In genomic region chr12:49092086-49092815, GRCh38 we compare ENCODE assay signal across 8 cellular contexts. TPM values are rescaled to one million over a fixed set of nuclear protein-coding genes. Genes with fewer than 3 reads are reported as not detected.
A peak's percentile ranks its signal among the peaks of the same experiment; 100 is the strongest.
DNase-seq lines count a peak whose midpoint lies in the region; ATAC-seq and TF ChIP-seq lines count a peak whose summit lies in the region.

No MANE protein-coding gene starts in this region.

- TF ChIP-seq CTCF in GM12864 (IDR thresholded peaks at IDR 0.05; ENCODE audit: low read depth, low read length, missing control alignments) (peak; percentile 64), epithelial cell of proximal tubule (conservative IDR thresholded peaks at IDR 0.05; ENCODE audit: low read depth, low read length) (peak; percentile 62), neural progenitor cell (IDR thresholded peaks at IDR 0.05) (peak; percentile 51), upper lobe of left lung (IDR thresholded peaks at IDR 0.05) (peak in 1 of 6 experiments; percentile 7)

- H3K27ac ChIP-seq in neural progenitor cell (no peak overlapping the region), upper lobe of left lung (peak overlapping the region in 2 of 4 donors; percentile 46 to 68)

- no peak overlapping the region for H3K9ac ChIP-seq in neural progenitor cell

- H3K4me2 ChIP-seq in neural progenitor cell: peak overlapping the region; percentile 82

- H4K20me1 ChIP-seq in neural progenitor cell (ENCODE audit: low read depth): peaks cover 37% of the 10 kb centered on the region

- WGBS in upper lobe of left lung, 2 donors: 5 to 6% methylated on average over 25 to 32 of the region's 32 CpGs

- no peak for TF ChIP-seq POLR2A in upper lobe of left lung (IDR thresholded peaks at IDR 0.05)

- peaks cover 85% of the 10 kb centered on the region for H3K27me3 ChIP-seq in neural progenitor cell
- peaks cover 0 to 53% (median 27%) of the 10 kb centered on the region in 4 donors for H3K27me3 ChIP-seq in upper lobe of left lung

- H3K4me1 ChIP-seq in neural progenitor cell (peaks cover 40% of the 10 kb centered on the region), upper lobe of left lung (peaks cover 66 to 77% (median 70%) of the 10 kb centered on the region in 4 donors)

- H3K9me3 Mint-ChIP-seq in neural progenitor cell: peaks cover 2% of the 10 kb centered on the region

- H3K27ac Mint-ChIP-seq in neural progenitor cell: no peak overlapping the region

- peak overlapping the region; percentile 81 for H3K4me3 Mint-ChIP-seq in neural progenitor cell

- TF ChIP-seq EP300 in upper lobe of left lung (IDR thresholded peaks at IDR 0.05): no peak

- H3K79me2 ChIP-seq in neural progenitor cell (ENCODE audit: low read depth): no peaks in the 10 kb centered on the region

- H3K36me3 Mint-ChIP-seq in neural progenitor cell: peaks cover 16% of the 10 kb centered on the region

- H3K36me3 ChIP-seq in neural progenitor cell: no peaks in the 10 kb centered on the region
- H3K36me3 ChIP-seq in upper lobe of left lung: peaks cover 0 to 9% (median 5%) of the 10 kb centered on the region in 4 donors

- H3K27me3 Mint-ChIP-seq in neural progenitor cell (ENCODE audit: insufficient read depth, low read depth): peaks cover 79% of the 10 kb centered on the region

- H3K4me3 ChIP-seq in GM12864 (ENCODE audit: low read depth, low read length) (no peak overlapping the region), epithelial cell of proximal tubule (ENCODE audit: low read depth, low read length) (peak overlapping the region; percentile 50), neural progenitor cell (peak overlapping the region; percentile 45), upper lobe of left lung (peak overlapping the region in 3 of 4 donors; percentile 28 to 43 (median 34))

- H3K9me3 ChIP-seq in neural progenitor cell (ENCODE audit: low read depth): no peaks in the 10 kb centered on the region
- H3K9me3 ChIP-seq in upper lobe of left lung: no peaks in the 10 kb centered on the region

- no peak for DNase-seq in GM12864 (ENCODE audit: low read depth)
- peak; percentile 14 for DNase-seq in NCI-H2171 (lab: John Stamatoyannopoulos, UW)
- peak; percentile 82 for DNase-seq in activated CD8-positive, alpha-beta memory T cell treated with anti-CD3 and anti-CD28 coated beads for 24 hours
- no peak for DNase-seq in epithelial cell of proximal tubule (ENCODE audit: low read depth)
- DNase-seq in neural progenitor cell (ENCODE audit: low spot score): peak; percentile 90
- DNase-seq in upper lobe of left lung: peak in 1 of 2 donors; percentile 61
- DNase-seq in Ammon's horn (ENCODE audit: low spot score): no peak

- peaks cover 52% of the 10 kb centered on the region for H3K4me1 Mint-ChIP-seq in neural progenitor cell

- H3F3A ChIP-seq in neural progenitor cell (ENCODE audit: low read depth): peaks cover 52% of the 10 kb centered on the region

- H2AFZ ChIP-seq in neural progenitor cell (replicated peaks): peak overlapping the region; percentile 74

- ATAC-seq in upper lobe of left lung (ENCODE audit: low FRiP score in 2 of 2) (peak in 1 of 2 donors; percentile 6), GM18909 (IDR thresholded peaks at IDR 0.05; ENCODE audit: poor library complexity, unreplicated experiment) (no peak)

RNA-seq across cellular contexts. Expression of gene DHH, which starts 2.4 kb away (rescaled TPM):
- total RNA-seq in epithelial cell of proximal tubule: 0.14 and 0.52 TPM in 2 replicates
- 0.03 TPM in 1 of 2 replicates, not detected in the other for total RNA-seq in neural progenitor cell (ENCODE audit: low replicate concordance)
- total RNA-seq in upper lobe of left lung: 1 to 10 TPM in 2 of 6 donors, under 1 TPM in 3, not detected in 1; 0.39 to 3.1 (median 0.76) TPM

RNA-seq across cellular contexts. Expression of gene LMBR1L, which starts 18.4 kb away (rescaled TPM):
- 21.8 and 37.8 TPM in 2 replicates for total RNA-seq in epithelial cell of proximal tubule
- 32.7 and 69.5 TPM in 2 replicates for total RNA-seq in neural progenitor cell (ENCODE audit: low replicate concordance)
- 100 to 1,000 TPM in 1 of 6 donors, 10 to 100 TPM in 5; 20.4 to 108 (median 57.7) TPM for total RNA-seq in upper lobe of left lung

RNA-seq across cellular contexts. Expression of gene RHEBL1, which starts 22.5 kb away (rescaled TPM):
- total RNA-seq in epithelial cell of proximal tubule: 1.6 and 2.3 TPM in 2 replicates
- 5.3 and 6.0 TPM in 2 replicates for total RNA-seq in neural progenitor cell (ENCODE audit: low replicate concordance)
- total RNA-seq in upper lobe of left lung: 1 to 10 TPM in 2 of 6 donors, under 1 TPM in 2, not detected in 2; 0.97 to 1.4 (median 1.2) TPM

RNA-seq across cellular contexts. Expression of gene KMT2D, which starts 31.7 kb away (rescaled TPM):
- total RNA-seq in epithelial cell of proximal tubule (16.6 and 17.2 TPM in 2 replicates), neural progenitor cell (ENCODE audit: low replicate concordance) (19.0 and 31.3 TPM in 2 replicates), upper lobe of left lung (100 to 1,000 TPM in 5 of 6 donors, 10 to 100 TPM in 1; 91.5 to 250 (median 112) TPM)

RNA-seq across cellular contexts. Expression of gene TUBA1B, which starts 38.9 kb away (rescaled TPM):
- total RNA-seq in epithelial cell of proximal tubule (2,565 and 4,770 TPM in 2 replicates), neural progenitor cell (ENCODE audit: low replicate concordance) (2,741 and 4,208 TPM in 2 replicates), upper lobe of left lung (100 to 1,000 TPM in 5 of 6 donors, 10 to 100 TPM in 1; 87.0 to 764 (median 397) TPM)

Comparison
In these comparisons a context has a peak if more than half of its experiments do, and no peak if none do; other contexts are left out.
1. DNase-seq: peak in NCI-H2171 (single experiment), activated CD8-positive, alpha-beta memory T cell treated with anti-CD3 and anti-CD28 coated beads for 24 hours (single experiment) and neural progenitor cell (single experiment); none in GM12864 (single experiment), epithelial cell of proximal tubule (single experiment) and Ammon's horn (single experiment).